In the genomic region with DNA sequence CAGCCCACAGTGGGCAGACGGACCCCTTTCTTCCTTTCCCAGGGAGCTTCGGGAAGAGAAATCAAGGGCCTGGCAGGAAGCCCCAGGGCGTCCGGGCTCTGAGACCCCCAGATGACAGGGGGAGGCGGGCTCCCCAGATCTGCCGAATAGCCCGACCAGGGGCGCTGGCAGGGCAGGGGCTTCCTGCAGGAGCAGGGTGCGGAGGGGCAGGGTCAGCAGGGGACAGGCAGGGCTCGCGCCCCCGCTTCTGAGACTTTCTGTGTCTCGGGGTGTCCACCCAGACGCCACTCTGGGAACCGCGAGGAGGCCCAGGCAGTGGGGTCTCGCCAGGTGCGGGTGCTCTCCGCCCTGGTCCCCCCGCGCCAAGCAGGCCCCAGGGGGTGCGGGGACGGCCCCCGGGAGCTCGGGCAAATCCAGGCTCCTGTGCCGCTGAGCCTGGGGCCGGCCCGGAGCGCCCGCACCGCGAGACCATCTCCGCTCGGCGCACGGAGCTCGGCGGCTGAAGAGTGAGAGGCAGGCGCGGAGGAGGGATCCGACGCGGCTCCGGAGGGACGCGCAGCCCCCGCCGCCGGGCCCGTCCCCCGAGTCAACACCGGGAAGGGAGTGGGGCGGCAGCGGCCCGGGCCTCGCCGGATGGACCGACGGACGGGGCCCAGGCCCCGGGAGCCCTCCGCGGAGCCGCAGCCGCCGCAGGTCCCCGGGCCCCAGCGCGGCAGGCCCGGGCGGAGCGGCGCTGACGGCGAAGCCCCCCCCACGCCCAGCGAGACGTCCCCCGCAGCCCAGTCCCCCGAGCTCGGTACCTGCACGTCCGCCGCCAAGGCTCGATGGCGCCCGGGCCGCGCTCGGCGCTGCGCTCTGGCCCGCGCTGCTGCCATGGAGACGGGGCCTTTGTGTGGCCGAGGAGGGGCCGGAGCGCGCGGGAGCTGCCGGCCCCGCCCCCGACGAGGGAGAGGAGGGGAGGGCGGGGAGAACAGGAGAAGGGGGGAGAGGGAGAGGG, we compare ENCODE assay signal across 8 cellular contexts. TPM values are rescaled to one million over a fixed set of nuclear protein-coding genes. Genes with fewer than 3 reads are reported as not detected.
DNase-seq lines count a peak whose midpoint lies in the region; ATAC-seq and TF ChIP-seq lines count a peak whose summit lies in the region.

A gene with protein sequence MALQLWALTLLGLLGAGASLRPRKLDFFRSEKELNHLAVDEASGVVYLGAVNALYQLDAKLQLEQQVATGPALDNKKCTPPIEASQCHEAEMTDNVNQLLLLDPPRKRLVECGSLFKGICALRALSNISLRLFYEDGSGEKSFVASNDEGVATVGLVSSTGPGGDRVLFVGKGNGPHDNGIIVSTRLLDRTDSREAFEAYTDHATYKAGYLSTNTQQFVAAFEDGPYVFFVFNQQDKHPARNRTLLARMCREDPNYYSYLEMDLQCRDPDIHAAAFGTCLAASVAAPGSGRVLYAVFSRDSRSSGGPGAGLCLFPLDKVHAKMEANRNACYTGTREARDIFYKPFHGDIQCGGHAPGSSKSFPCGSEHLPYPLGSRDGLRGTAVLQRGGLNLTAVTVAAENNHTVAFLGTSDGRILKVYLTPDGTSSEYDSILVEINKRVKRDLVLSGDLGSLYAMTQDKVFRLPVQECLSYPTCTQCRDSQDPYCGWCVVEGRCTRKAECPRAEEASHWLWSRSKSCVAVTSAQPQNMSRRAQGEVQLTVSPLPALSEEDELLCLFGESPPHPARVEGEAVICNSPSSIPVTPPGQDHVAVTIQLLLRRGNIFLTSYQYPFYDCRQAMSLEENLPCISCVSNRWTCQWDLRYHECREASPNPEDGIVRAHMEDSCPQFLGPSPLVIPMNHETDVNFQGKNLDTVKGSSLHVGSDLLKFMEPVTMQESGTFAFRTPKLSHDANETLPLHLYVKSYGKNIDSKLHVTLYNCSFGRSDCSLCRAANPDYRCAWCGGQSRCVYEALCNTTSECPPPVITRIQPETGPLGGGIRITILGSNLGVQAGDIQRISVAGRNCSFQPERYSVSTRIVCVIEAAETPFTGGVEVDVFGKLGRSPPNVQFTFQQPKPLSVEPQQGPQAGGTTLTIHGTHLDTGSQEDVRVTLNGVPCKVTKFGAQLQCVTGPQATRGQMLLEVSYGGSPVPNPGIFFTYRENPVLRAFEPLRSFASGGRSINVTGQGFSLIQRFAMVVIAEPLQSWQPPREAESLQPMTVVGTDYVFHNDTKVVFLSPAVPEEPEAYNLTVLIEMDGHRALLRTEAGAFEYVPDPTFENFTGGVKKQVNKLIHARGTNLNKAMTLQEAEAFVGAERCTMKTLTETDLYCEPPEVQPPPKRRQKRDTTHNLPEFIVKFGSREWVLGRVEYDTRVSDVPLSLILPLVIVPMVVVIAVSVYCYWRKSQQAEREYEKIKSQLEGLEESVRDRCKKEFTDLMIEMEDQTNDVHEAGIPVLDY (N-terminal part only) (minus strand): TSS at position 894 of the 997 bp plus-strand sequence. CDS start 17,062 bp downstream, outside the sequence.

- H3K36me3 Mint-ChIP-seq in effector memory CD8-positive, alpha-beta T cell (ENCODE audit: insufficient read depth), result peaks cover 3% of the 10 kb centered on the region

- H3K36me3 ChIP-seq in right lobe of liver (no peaks in the 10 kb centered on the region), stomach smooth muscle (ENCODE audit: control insufficient read depth in 2 of 2, insufficient read depth in 2 of 2, low read length in 2 of 2) (no peaks in the 10 kb centered on the region)

- no peaks in the 10 kb centered on the region for H3K9me3 ChIP-seq in right lobe of liver
- no peaks in the 10 kb centered on the region for H3K9me3 ChIP-seq in stomach smooth muscle (ENCODE audit: control insufficient read depth in 2 of 2, low read length in 2 of 2)

- H3K9ac ChIP-seq in stomach smooth muscle (ENCODE audit: low read length in 2 of 2), result peak within 1 kb of the TSS; percentile 81 to 83

- H3K9me3 Mint-ChIP-seq in effector memory CD8-positive, alpha-beta T cell, result no peaks in the 10 kb centered on the region

- H3K4me3 ChIP-seq in right lobe of liver, result peak within 1 kb of the TSS; percentile 71 to 91 (median 88)
- H3K4me3 ChIP-seq in stomach smooth muscle (ENCODE audit: low read length in 2 of 2), result peak within 1 kb of the TSS; percentile 73 to 81

- peak; percentile 40 for TF ChIP-seq POLR2A in right lobe of liver (IDR thresholded peaks at IDR 0.05)

- WGBS in right lobe of liver (ENCODE audit: insufficient coverage, low coverage, low lambda C conversion rate, missing lambda C conversion rate), result 2% methylated on average over 21 of the region's 105 CpGs

- H3K4me1 ChIP-seq in right lobe of liver (peaks cover 0 to 36% (median 16%) of the 10 kb centered on the region in 4 donors), stomach smooth muscle (ENCODE audit: control insufficient read depth, insufficient read depth, low read length) (peaks cover 61% of the 10 kb centered on the region)

- H3K27me3 ChIP-seq in right lobe of liver (no peaks in the 10 kb centered on the region), stomach smooth muscle (ENCODE audit: control insufficient read depth in 1 of 2, insufficient read depth in 2 of 2, low read length in 2 of 2) (no peaks in the 10 kb centered on the region)

- peaks cover 0 to 5% of the 10 kb centered on the region in 2 donors for H3K4me1 Mint-ChIP-seq in effector memory CD8-positive, alpha-beta T cell (ENCODE audit: low read depth in 2 of 2)

- H3K27me3 Mint-ChIP-seq in effector memory CD8-positive, alpha-beta T cell, result peaks cover 13 to 42% of the 10 kb centered on the region in 2 donors

- peak within 1 kb of the TSS; percentile 65 to 89 (median 73) for H3K27ac ChIP-seq in right lobe of liver
- peak within 1 kb of the TSS; percentile 91 for H3K27ac ChIP-seq in stomach smooth muscle (ENCODE audit: low read length)

- H3K4me3 Mint-ChIP-seq in effector memory CD8-positive, alpha-beta T cell, result peak within 1 kb of the TSS; percentile 58 to 63

- peak within 1 kb of the TSS in 1 of 2 donors; percentile 73 for H3K27ac Mint-ChIP-seq in effector memory CD8-positive, alpha-beta T cell

- no peak for TF ChIP-seq CTCF in right lobe of liver (IDR thresholded peaks at IDR 0.05)

- intact Hi-C loops in right lobe of liver (cut with DNase I), result no loop called here

- peak; percentile 59 for ATAC-seq in effector memory CD8-positive, alpha-beta T cell (replicated peaks)
- ATAC-seq in right lobe of liver (peak; percentile 32 to 70 (median 66)), GM21526 (IDR thresholded peaks at IDR 0.05; ENCODE audit: low FRiP score, unreplicated experiment) (no peak)

- DNase-seq in C1 segment of cervical spinal cord (lab: John Stamatoyannopoulos, UW), result peak in 12 of 14 donors; percentile 22 to 78 (median 55)
- DNase-seq in GM19238 (ENCODE audit: insufficient read length, low spot score), result peak; percentile 91
- peak; percentile 44 for DNase-seq in NCI-H1694 treated with DMSO at 0.1 percent for 48 hours (lab: John Stamatoyannopoulos, UW)
- DNase-seq in T1000 (lab: John Stamatoyannopoulos, UW), result peak; percentile 33
- DNase-seq in effector memory CD8-positive, alpha-beta T cell, result peak in 1 of 3 experiments; percentile 19
- peak; percentile 82 to 85 (median 84) for DNase-seq in right lobe of liver

RNA-seq across cellular contexts. Expression of the gene that starts here (rescaled TPM):
- total RNA-seq in right lobe of liver, result 100 to 1,000 TPM; 154 to 181 (median 161) TPM
